ENCODE assay signal across 16 cellular contexts in genomic region chr14:100428727-100429126, GRCh38. TPM values are rescaled to one million over a fixed set of nuclear protein-coding genes. Genes with fewer than 3 reads are reported as not detected.
DNase-seq lines count a peak whose midpoint lies in the region; ATAC-seq and TF ChIP-seq lines count a peak whose summit lies in the region.
"Had no signal": no experiment of that assay in that cellular context is flagged by ENCODE, and none has a peak within 500 bp of the region (broad histone marks: within the 10 kb centered on the region; RNA-seq: fewer than 3 reads in every experiment).

No MANE protein-coding gene starts in this region.

- H3K9me3 Mint-ChIP-seq in CD8-positive, alpha-beta T cell: no peaks in the 10 kb centered on the region
- H3K9me3 Mint-ChIP-seq: stimulated activated naive B cell treated with anti-CD40 and anti-IgM and Interleukin-4, amounts not matched to agents 10 μg/mL and 1 μg/mL and 100 μg/mL, for 72 hours had no signal

- no peak for TF ChIP-seq CTCF in CD8-positive, alpha-beta T cell (IDR thresholded peaks at IDR 0.05)
- no peak for TF ChIP-seq CTCF in foreskin fibroblast (IDR thresholded peaks at IDR 0.05; ENCODE audit: low read depth, low read length)

- H3K4me1 ChIP-seq in CD8-positive, alpha-beta T cell (ENCODE audit: insufficient read depth, low read length): no peaks in the 10 kb centered on the region

- no peak overlapping the region for H3K4me3 ChIP-seq in CD8-positive, alpha-beta T cell (ENCODE audit: low read depth, low read length)
- no peak overlapping the region for H3K4me3 ChIP-seq in foreskin fibroblast (ENCODE audit: low read depth in 1 of 2, low read length in 2 of 2)
- H3K4me3 ChIP-seq: pancreas had no signal

- H3K27me3 ChIP-seq in CD8-positive, alpha-beta T cell (ENCODE audit: insufficient read depth, low read length): no peaks in the 10 kb centered on the region
- H3K27me3 ChIP-seq: pancreas had no signal

- peaks cover 5% of the 10 kb centered on the region for H3K4me1 Mint-ChIP-seq in CD8-positive, alpha-beta T cell (ENCODE audit: low read depth)

- H3K27ac ChIP-seq in CD8-positive, alpha-beta T cell (ENCODE audit: low read depth, low read length): no peak overlapping the region
- H3K27ac ChIP-seq: C4-2B, pancreas had no signal

- no peaks in the 10 kb centered on the region for H3K27me3 Mint-ChIP-seq in CD8-positive, alpha-beta T cell (ENCODE audit: low read depth)
- H3K27me3 Mint-ChIP-seq: activated CD8-positive, alpha-beta memory T cell treated with anti-CD3 and anti-CD28 coated beads, Interleukin-2, amount 10 ng/mL, durations not matched to agents 7 days and 5 days; stimulated activated naive B cell treated with anti-CD40 and anti-IgM and Interleukin-4, amounts not matched to agents 10 μg/mL and 1 μg/mL and 100 μg/mL, for 72 hours had no signal

- H3K4me3 Mint-ChIP-seq in CD8-positive, alpha-beta T cell: no peak overlapping the region
- H3K4me3 Mint-ChIP-seq: activated CD8-positive, alpha-beta memory T cell treated with anti-CD3 and anti-CD28 coated beads, Interleukin-2, amount 10 ng/mL, durations not matched to agents 7 days and 5 days; stimulated activated naive B cell treated with anti-CD40 and anti-IgM and Interleukin-4, amounts not matched to agents 10 μg/mL and 1 μg/mL and 100 μg/mL, for 72 hours had no signal

- peaks cover 7% of the 10 kb centered on the region for H3K36me3 Mint-ChIP-seq in CD8-positive, alpha-beta T cell
- H3K36me3 Mint-ChIP-seq: activated CD8-positive, alpha-beta memory T cell treated with anti-CD3 and anti-CD28 coated beads, Interleukin-2, amount 10 ng/mL, durations not matched to agents 7 days and 5 days had no signal

- no peak overlapping the region for H3K27ac Mint-ChIP-seq in CD8-positive, alpha-beta T cell
- H3K27ac Mint-ChIP-seq: activated CD8-positive, alpha-beta memory T cell treated with anti-CD3 and anti-CD28 coated beads, Interleukin-2, amount 10 ng/mL, durations not matched to agents 7 days and 5 days; stimulated activated naive B cell treated with anti-CD40 and anti-IgM and Interleukin-4, amounts not matched to agents 10 μg/mL and 1 μg/mL and 100 μg/mL, for 72 hours had no signal

- peak; percentile 36 for DNase-seq in stimulated activated CD4-positive, alpha-beta T cell treated with anti-CD3 and anti-CD28 coated beads, Interleukin-1b, Interleukin-23, amount 100 ng/mL, for 48 hours
- no peak for DNase-seq in stimulated activated CD4-positive, alpha-beta T cell treated with anti-CD3 and anti-CD28 coated beads, Interleukin-4, amount 100 ng/mL, for 24 hours
- DNase-seq in RKO (ENCODE audit: low spot score) (peak; percentile 54), fibroblast of peridontal ligament (ENCODE audit: extremely low read depth) (peak; percentile 67), 8988T (no peak), foreskin fibroblast (no peak)
- no peak for DNase-seq in CD8-positive, alpha-beta T cell
- DNase-seq: activated CD8-positive, alpha-beta memory T cell treated with anti-CD3 and anti-CD28 coated beads, Interleukin-2, amount 10 ng/mL, durations not matched to agents 7 days and 5 days; amygdala; mesendoderm; stimulated activated CD4-positive, alpha-beta T cell treated with anti-CD3 and anti-CD28 coated beads, Interleukin-2, amount 100 ng/mL, for 24 hours; stimulated activated naive B cell treated with anti-CD40 and anti-IgM and Interleukin-4, amounts not matched to agents 10 μg/mL and 1 μg/mL and 100 μg/mL, for 72 hours had no signal

- no peaks in the 10 kb centered on the region for H3K36me3 ChIP-seq in CD8-positive, alpha-beta T cell (ENCODE audit: insufficient read depth, low read length)
- H3K36me3 ChIP-seq: pancreas had no signal

- CTCF ChIA-PET in CD8-positive, alpha-beta T cell (lab: Charles Lee): interaction anchor here (2.1 kb wide), 1 partner anchor 11 kb away, joined by 4 read pairs; no protein-coding TSS in a partner anchor

- intact Hi-C loops in CD8-positive, alpha-beta T cell (cut with DNase I, micrococcal nuclease): no loop called here

- no peaks in the 10 kb centered on the region for H3K9me3 ChIP-seq in CD8-positive, alpha-beta T cell (ENCODE audit: low read length)
- H3K9me3 ChIP-seq: pancreas had no signal

- POLR2A ChIA-PET in CD8-positive, alpha-beta T cell (lab: Charles Lee): no interaction called here

- no peak for ATAC-seq in HG03175 (IDR thresholded peaks at IDR 0.05; ENCODE audit: unreplicated experiment)
- ATAC-seq in CD8-positive, alpha-beta T cell: no peak
- ATAC-seq: activated CD8-positive, alpha-beta memory T cell treated with anti-CD3 and anti-CD28 coated beads, Interleukin-2, amount 10 ng/mL, durations not matched to agents 7 days and 5 days; Right ventricle myocardium inferior had no signal

RNA-seq across cellular contexts. Expression of gene WDR25, which starts 52.4 kb away (rescaled TPM):
- 1 to 10 TPM; 2.9 to 3.4 TPM for total RNA-seq in CD8-positive, alpha-beta T cell

Comparison
In these comparisons a context has a peak if more than half of its experiments do, and no peak if none do; other contexts are left out.
1. DNase-seq: peak in stimulated activated CD4-positive, alpha-beta T cell treated with anti-CD3 and anti-CD28 coated beads, Interleukin-1b, Interleukin-23, amount 100 ng/mL, for 48 hours (single experiment), RKO (single experiment) and fibroblast of peridontal ligament (single experiment); none in stimulated activated CD4-positive, alpha-beta T cell treated with anti-CD3 and anti-CD28 coated beads, Interleukin-4, amount 100 ng/mL, for 24 hours (single experiment), 8988T (single experiment), CD8-positive, alpha-beta T cell (0 of 7) and foreskin fibroblast (0 of 2).